Comparison of ENCODE assay signal across 16 cellular contexts in genomic region chrX:69145281-69145680, GRCh38. TPM values are rescaled to one million over a fixed set of nuclear protein-coding genes. Genes with fewer than 3 reads are reported as not detected.
A peak's percentile ranks its signal among the peaks of the same experiment; 100 is the strongest.
DNase-seq lines count a peak whose midpoint lies in the region; ATAC-seq and TF ChIP-seq lines count a peak whose summit lies in the region.
"Had no signal": no experiment of that assay in that cellular context is flagged by ENCODE, and none has a peak within 500 bp of the region (broad histone marks: within the 10 kb centered on the region; RNA-seq: fewer than 3 reads in every experiment).

No MANE protein-coding gene starts in this region.

- H3K27me3 Mint-ChIP-seq in brain (peaks cover 4% of the 10 kb centered on the region), endodermal cell (ENCODE audit: insufficient read depth) (no peaks in the 10 kb centered on the region), neural progenitor cell (ENCODE audit: insufficient read depth, low read depth) (peaks cover 16% of the 10 kb centered on the region), progenitor cell of endocrine pancreas (no peaks in the 10 kb centered on the region), osteocyte (ENCODE audit: unreplicated experiment) (no peaks in the 10 kb centered on the region)
- H3K27me3 Mint-ChIP-seq: IgD-negative memory B cell had no signal

- H3K27ac ChIP-seq in endodermal cell (ENCODE audit: low read depth, low read length) (peak overlapping the region; percentile 44), neural progenitor cell (no peak overlapping the region)
- H3K27ac ChIP-seq: A549, C4-2B had no signal

- H4K20me1 ChIP-seq in neural progenitor cell (ENCODE audit: low read depth) = no peaks in the 10 kb centered on the region

- no peak for ATAC-seq in GM21526 (IDR thresholded peaks at IDR 0.05; ENCODE audit: low FRiP score, unreplicated experiment)
- ATAC-seq: A549 had no signal

- H3K4me1 ChIP-seq in endodermal cell (ENCODE audit: control insufficient read depth, insufficient read depth, low read length) = no peaks in the 10 kb centered on the region
- H3K4me1 ChIP-seq in neural progenitor cell = peaks cover 25% of the 10 kb centered on the region
- H3K4me1 ChIP-seq: BE2C had no signal

- H3K9me3 ChIP-seq in endodermal cell (ENCODE audit: control insufficient read depth, low read length) (no peaks in the 10 kb centered on the region), neural progenitor cell (ENCODE audit: low read depth) (no peaks in the 10 kb centered on the region)
- H3K9me3 ChIP-seq: A549, BE2C had no signal

- peak overlapping the region in 4 of 5 experiments; percentile 90 to 99 (median 96) for H3K27ac Mint-ChIP-seq in brain
- no peak overlapping the region for H3K27ac Mint-ChIP-seq in endodermal cell
- no peak overlapping the region for H3K27ac Mint-ChIP-seq in neural progenitor cell
- peak overlapping the region; percentile 90 for H3K27ac Mint-ChIP-seq in progenitor cell of endocrine pancreas
- no peak overlapping the region for H3K27ac Mint-ChIP-seq in osteocyte (ENCODE audit: unreplicated experiment)

- H3K4me3 ChIP-seq in endodermal cell (ENCODE audit: low read length) (no peak overlapping the region), neural progenitor cell (no peak overlapping the region)
- H3K4me3 ChIP-seq: A549 had no signal

- H3K4me3 Mint-ChIP-seq in brain (peak overlapping the region in 1 of 5 experiments; percentile 28), endodermal cell (no peak overlapping the region), neural progenitor cell (no peak overlapping the region), progenitor cell of endocrine pancreas (ENCODE audit: low read depth) (no peak overlapping the region), osteocyte (ENCODE audit: unreplicated experiment) (no peak overlapping the region)
- H3K4me3 Mint-ChIP-seq: CD4-positive, alpha-beta memory T cell; IgD-negative memory B cell had no signal

- H3K9me3 Mint-ChIP-seq in brain (peaks cover 0 to 3% (median 0%) of the 10 kb centered on the region in 5 experiments), endodermal cell (peaks cover 59% of the 10 kb centered on the region), neural progenitor cell (peaks cover under 1% of the 10 kb centered on the region), progenitor cell of endocrine pancreas (ENCODE audit: low read depth) (peaks cover 4% of the 10 kb centered on the region), osteocyte (ENCODE audit: unreplicated experiment) (no peaks in the 10 kb centered on the region)
- H3K9me3 Mint-ChIP-seq: CD4-positive, alpha-beta memory T cell had no signal

- TF ChIP-seq CTCF in brain (conservative IDR thresholded peaks at IDR 0.05) = no peak
- TF ChIP-seq CTCF in endodermal cell (conservative IDR thresholded peaks at IDR 0.05) = no peak
- no peak for TF ChIP-seq CTCF in neural progenitor cell (IDR thresholded peaks at IDR 0.05)
- TF ChIP-seq CTCF in progenitor cell of endocrine pancreas (IDR thresholded peaks at IDR 0.05; ENCODE audit: unreplicated experiment) = no peak
- no peak for TF ChIP-seq CTCF in osteocyte (IDR thresholded peaks at IDR 0.05)

- peak overlapping the region; percentile 4 for H3K4me2 ChIP-seq in neural progenitor cell
- H3K4me2 ChIP-seq: A549 had no signal

- WGBS in endodermal cell (ENCODE audit: insufficient coverage in 1 of 2, insufficient read length in 1 of 2), 2 experiments = 89% methylated on average over 3 of the region's 3 CpGs; no CpG with 5 or more reads in 1 of the 2 experiments

- H3K36me3 ChIP-seq in endodermal cell (ENCODE audit: control insufficient read depth, insufficient read depth, low read length) (no peaks in the 10 kb centered on the region), neural progenitor cell (no peaks in the 10 kb centered on the region)
- H3K36me3 ChIP-seq: BE2C had no signal

- H3K9ac ChIP-seq in endodermal cell (ENCODE audit: extremely low read depth, low read length, poor library complexity, severe bottlenecking) = no peak overlapping the region
- no peak overlapping the region for H3K9ac ChIP-seq in neural progenitor cell

- DNase-seq in endodermal cell = peak; percentile 27
- no peak for DNase-seq in neural progenitor cell (ENCODE audit: low spot score)
- no peak for DNase-seq in progenitor cell of endocrine pancreas (ENCODE audit: low spot score, unreplicated experiment)
- no peak for DNase-seq in middle frontal gyrus (ENCODE audit: extremely low spot score, low spot score)
- no peak for DNase-seq in kidney tubule cell (ENCODE audit: low spot score)
- no peak for DNase-seq in osteocyte (ENCODE audit: extremely low spot score, unreplicated experiment)
- DNase-seq: BE2C; CD4-positive, alpha-beta memory T cell; DND-41; GDM1; H7 had no signal

- peaks cover 21% of the 10 kb centered on the region for H3F3A ChIP-seq in neural progenitor cell (ENCODE audit: low read depth)

- H3K79me2 ChIP-seq in neural progenitor cell (ENCODE audit: low read depth) = no peaks in the 10 kb centered on the region

- H3K4me1 Mint-ChIP-seq in brain (peaks cover 80% of the 10 kb centered on the region), endodermal cell (peaks cover 21% of the 10 kb centered on the region), neural progenitor cell (peaks cover 51% of the 10 kb centered on the region), progenitor cell of endocrine pancreas (ENCODE audit: low read depth) (peaks cover 24% of the 10 kb centered on the region), osteocyte (ENCODE audit: unreplicated experiment) (no peaks in the 10 kb centered on the region)
- H3K4me1 Mint-ChIP-seq: CD4-positive, alpha-beta memory T cell; IgD-negative memory B cell had no signal

- H2AFZ ChIP-seq in neural progenitor cell (replicated peaks) = no peak overlapping the region

- no peaks in the 10 kb centered on the region for H3K36me3 Mint-ChIP-seq in brain
- H3K36me3 Mint-ChIP-seq in endodermal cell (ENCODE audit: low read depth) = no peaks in the 10 kb centered on the region
- H3K36me3 Mint-ChIP-seq in neural progenitor cell = no peaks in the 10 kb centered on the region
- no peaks in the 10 kb centered on the region for H3K36me3 Mint-ChIP-seq in progenitor cell of endocrine pancreas (ENCODE audit: insufficient read depth)
- H3K36me3 Mint-ChIP-seq in osteocyte (ENCODE audit: unreplicated experiment) = no peaks in the 10 kb centered on the region
- H3K36me3 Mint-ChIP-seq: CD4-positive, alpha-beta memory T cell; IgD-negative memory B cell had no signal

- H3K27me3 ChIP-seq in endodermal cell (ENCODE audit: control insufficient read depth, insufficient read depth, low read length, poor library complexity, severe bottlenecking) (no peaks in the 10 kb centered on the region), neural progenitor cell (no peaks in the 10 kb centered on the region)
- H3K27me3 ChIP-seq: BE2C had no signal

RNA-seq across cellular contexts. Expression of gene PJA1, which starts 20.0 kb away (rescaled TPM):
- polyA plus RNA-seq in brain (ENCODE audit: insufficient read depth, low read depth, low replicate concordance) = 105 TPM
- total RNA-seq in endodermal cell (10 to 100 TPM; 32.0 to 32.6 TPM), neural progenitor cell (ENCODE audit: low replicate concordance) (53.6 and 62.1 TPM in 2 replicates), progenitor cell of endocrine pancreas (34.2 and 35.7 TPM in 2 replicates), osteocyte (27.8 and 29.7 TPM in 2 replicates)
- 56.6 TPM for polyA plus RNA-seq in endodermal cell (2013, experiment 1 of 2)
- 53.0 TPM for polyA plus RNA-seq in endodermal cell (2013, experiment 2 of 2)

Comparison
In these comparisons a context has a peak if more than half of its experiments do, and no peak if none do; other contexts are left out.
1. H3K27ac Mint-ChIP-seq: peak in brain (4 of 5) and progenitor cell of endocrine pancreas (single experiment); none in endodermal cell (single experiment), neural progenitor cell (single experiment) and osteocyte (single experiment).